ENCODE assay signal across 10 cellular contexts in the genomic region with DNA sequence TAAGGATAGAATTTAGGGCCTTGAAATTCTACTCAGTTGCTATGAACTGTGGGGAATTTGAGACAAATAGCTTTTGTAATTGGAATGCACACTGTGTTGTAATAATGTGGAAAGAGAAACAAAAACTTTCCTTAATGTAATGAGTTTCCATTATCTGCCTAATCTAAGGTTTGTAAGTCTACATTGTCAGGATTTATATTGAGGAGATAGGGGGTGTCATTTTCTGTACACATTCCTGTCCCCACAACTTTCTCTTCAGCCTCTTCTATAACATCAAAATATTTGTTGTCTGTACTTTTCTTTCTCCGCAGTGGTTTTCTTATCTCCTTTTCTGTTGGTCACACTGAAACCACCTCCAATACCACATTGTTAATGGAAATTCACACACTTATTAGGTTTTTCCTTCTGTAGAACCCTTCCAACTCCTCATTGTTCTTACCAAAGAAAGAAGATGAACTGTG. TPM values are rescaled to one million over a fixed set of nuclear protein-coding genes. Genes with fewer than 3 reads are reported as not detected.
DNase-seq lines count a peak whose midpoint lies in the region; ATAC-seq and TF ChIP-seq lines count a peak whose summit lies in the region.
"Had no signal": no experiment of that assay in that cellular context is flagged by ENCODE, and none has a peak within 500 bp of the region (broad histone marks: within the 10 kb centered on the region; RNA-seq: fewer than 3 reads in every experiment).

No MANE protein-coding gene starts in this region.

- H3K4me3 ChIP-seq in endocrine pancreas (ENCODE audit: control insufficient read depth, insufficient read depth, low read length): peak overlapping the region; percentile 7
- H3K4me3 ChIP-seq: cardiac muscle cell had no signal

- H3K27ac ChIP-seq in CD4-positive, alpha-beta T cell (ENCODE audit: low read depth, low read length): peak overlapping the region; percentile 64
- H3K27ac ChIP-seq: cardiac muscle cell had no signal

- CTCF ChIA-PET in CD4-positive, alpha-beta T cell (lab: Charles Lee): interaction anchor here (0.9 to 2.4 kb wide), 6 partner anchors 8 to 302 kb away, joined by 4 to 8 read pairs (median 6); no protein-coding TSS in a partner anchor

- no peaks in the 10 kb centered on the region for H3K9me3 Mint-ChIP-seq in CD4-positive, alpha-beta T cell
- H3K9me3 Mint-ChIP-seq in progenitor cell of endocrine pancreas (ENCODE audit: low read depth): no peaks in the 10 kb centered on the region

- DNase-seq in CD4-positive, alpha-beta T cell: no peak
- DNase-seq in RPMI7951 (ENCODE audit: low read depth): peak; percentile 39
- DNase-seq in progenitor cell of endocrine pancreas (ENCODE audit: low spot score, unreplicated experiment): no peak
- no peak for DNase-seq in DMS 273 treated with DMSO at 0.1 percent for 48 hours (lab: John Stamatoyannopoulos, UW)
- DNase-seq in GM20000 (ENCODE audit: low spot score): no peak
- no peak for DNase-seq in stimulated activated CD4-positive, alpha-beta T cell treated with anti-CD3 and anti-CD28 coated beads, Interleukin-12 subunit alpha, Interleukin-12 subunit beta, amount 100 ng/mL, for 4 hours
- DNase-seq: Karpas-422 had no signal

- H3K36me3 Mint-ChIP-seq in CD4-positive, alpha-beta T cell (ENCODE audit: low read depth): peaks cover 63% of the 10 kb centered on the region
- peaks cover 24% of the 10 kb centered on the region for H3K36me3 Mint-ChIP-seq in progenitor cell of endocrine pancreas (ENCODE audit: insufficient read depth)

- H3K4me1 ChIP-seq in endocrine pancreas (ENCODE audit: control insufficient read depth, insufficient read depth, low read length): peaks cover 24% of the 10 kb centered on the region

- intact Hi-C loops in CD4-positive, alpha-beta T cell (cut with DNase I, micrococcal nuclease): loop anchor here in 1 of 2 experiments (1.0 to 2.0 kb wide), 3 partner anchors 41 to 108 kb away; no protein-coding TSS in a partner anchor

- H3K4me1 Mint-ChIP-seq in CD4-positive, alpha-beta T cell (ENCODE audit: low read depth): peaks cover 63% of the 10 kb centered on the region
- peaks cover 23% of the 10 kb centered on the region for H3K4me1 Mint-ChIP-seq in progenitor cell of endocrine pancreas (ENCODE audit: low read depth)

- H3K27me3 Mint-ChIP-seq in CD4-positive, alpha-beta T cell: no peaks in the 10 kb centered on the region
- H3K27me3 Mint-ChIP-seq in progenitor cell of endocrine pancreas: peaks cover 6% of the 10 kb centered on the region

- no peaks in the 10 kb centered on the region for H3K27me3 ChIP-seq in CD4-positive, alpha-beta T cell (ENCODE audit: control insufficient read depth, insufficient read depth, low read length)
- H3K27me3 ChIP-seq in endocrine pancreas (ENCODE audit: control insufficient read depth, insufficient read depth, low read length): no peaks in the 10 kb centered on the region
- H3K27me3 ChIP-seq: cardiac muscle cell had no signal

- peak; percentile 25 for ATAC-seq in CD4-positive, alpha-beta T cell (ENCODE audit: poor library complexity)
- ATAC-seq in HG02759 (IDR thresholded peaks at IDR 0.05; ENCODE audit: unreplicated experiment): no peak

- POLR2A ChIA-PET in CD4-positive, alpha-beta T cell (lab: Charles Lee): interaction anchor here (0.8 to 3.6 kb wide), 10 partner anchors 37 to 241 kb away, joined by 3 to 27 read pairs (median 5); no protein-coding TSS in a partner anchor

- H3K4me3 Mint-ChIP-seq in CD4-positive, alpha-beta T cell: peak overlapping the region; percentile 59
- no peak overlapping the region for H3K4me3 Mint-ChIP-seq in progenitor cell of endocrine pancreas (ENCODE audit: low read depth)

- no peaks in the 10 kb centered on the region for H3K36me3 ChIP-seq in endocrine pancreas (ENCODE audit: control insufficient read depth, insufficient read depth, low read length)
- H3K36me3 ChIP-seq: cardiac muscle cell had no signal

- no peak overlapping the region for H3K9ac ChIP-seq in endocrine pancreas (ENCODE audit: control insufficient read depth, insufficient read depth, low read length)

- no peak for TF ChIP-seq CTCF in CD4-positive, alpha-beta T cell (IDR thresholded peaks at IDR 0.05)
- no peak for TF ChIP-seq CTCF in progenitor cell of endocrine pancreas (IDR thresholded peaks at IDR 0.05; ENCODE audit: unreplicated experiment)
- no peak for TF ChIP-seq CTCF in GM20000 (IDR thresholded peaks at IDR 0.05; ENCODE audit: extremely low read depth, missing control alignments)

- H3K9me3 ChIP-seq in CD4-positive, alpha-beta T cell (ENCODE audit: control insufficient read depth, low read length): no peaks in the 10 kb centered on the region
- H3K9me3 ChIP-seq in endocrine pancreas (ENCODE audit: control insufficient read depth, low read length): no peaks in the 10 kb centered on the region

- peak overlapping the region; percentile 82 for H3K27ac Mint-ChIP-seq in CD4-positive, alpha-beta T cell
- H3K27ac Mint-ChIP-seq in progenitor cell of endocrine pancreas: peak overlapping the region; percentile 17

RNA-seq across cellular contexts. Expression of a gene that starts 41.5 kb away (rescaled TPM):
- total RNA-seq in CD4-positive, alpha-beta T cell: 10 to 100 TPM; 49.2 to 51.3 TPM
- total RNA-seq in RPMI7951 (2014; rRNA removed; shearing (Covaris generic)): 10.9 and 15.7 TPM in 2 replicates
- total RNA-seq in progenitor cell of endocrine pancreas: 19.7 and 22.5 TPM in 2 replicates
